Comparison of ENCODE assay signal across 8 cellular contexts in genomic region chr10:33330543-33331019, GRCh38. TPM values are rescaled to one million over a fixed set of nuclear protein-coding genes. Genes with fewer than 3 reads are reported as not detected.
DNase-seq lines count a peak whose midpoint lies in the region; ATAC-seq and TF ChIP-seq lines count a peak whose summit lies in the region.

No MANE protein-coding gene starts in this region.

- no peaks in the 10 kb centered on the region for H3K36me3 Mint-ChIP-seq in activated T-cell treated with anti-CD3 and anti-CD28 coated beads, Interleukin-2, amount 50 U/mL, for 24 hours (ENCODE audit: low read depth)
- H3K36me3 Mint-ChIP-seq in natural killer cell, result no peaks in the 10 kb centered on the region
- H3K36me3 Mint-ChIP-seq in stimulated activated effector memory CD8-positive, alpha-beta T cell treated with anti-CD3 and anti-CD28 coated beads, Interleukin-12 subunit alpha, Interleukin-12 subunit beta, amount 100 ng/mL, for 72 hours, result no peaks in the 10 kb centered on the region

- intact Hi-C loops in esophagus squamous epithelium (cut with DNase I) (loop anchor here (10.0 kb wide), 1 partner anchor 1304 kb away; no protein-coding TSS in a partner anchor), natural killer cell (cut with micrococcal nuclease) (loop anchor here (1.0 to 10.0 kb wide), 2 partner anchors 136 to 1307 kb away; no protein-coding TSS in a partner anchor)

- no peak overlapping the region for H3K4me3 Mint-ChIP-seq in activated T-cell treated with anti-CD3 and anti-CD28 coated beads, Interleukin-2, amount 50 U/mL, for 24 hours
- H3K4me3 Mint-ChIP-seq in natural killer cell, result no peak overlapping the region
- H3K4me3 Mint-ChIP-seq in stimulated activated effector memory CD8-positive, alpha-beta T cell treated with anti-CD3 and anti-CD28 coated beads, Interleukin-12 subunit alpha, Interleukin-12 subunit beta, amount 100 ng/mL, for 72 hours, result no peak overlapping the region

- TF ChIP-seq CTCF in esophagus squamous epithelium (IDR thresholded peaks at IDR 0.05) (peak; percentile 69 to 91 (median 86)), natural killer cell (IDR thresholded peaks at IDR 0.05) (peak; percentile 93)

- H3K36me3 ChIP-seq in esophagus squamous epithelium, result peaks cover 0 to 14% (median 0%) of the 10 kb centered on the region in 3 donors

- peaks cover 0 to 8% (median 0%) of the 10 kb centered on the region in 4 donors for H3K27me3 ChIP-seq in esophagus squamous epithelium

- peak overlapping the region in 3 of 4 donors; percentile 72 to 87 (median 75) for H3K4me3 ChIP-seq in esophagus squamous epithelium

- peaks cover 70% of the 10 kb centered on the region for H3K27me3 Mint-ChIP-seq in activated T-cell treated with anti-CD3 and anti-CD28 coated beads, Interleukin-2, amount 50 U/mL, for 24 hours
- H3K27me3 Mint-ChIP-seq in natural killer cell (ENCODE audit: low read depth in 2 of 2), result peaks cover 47 to 76% of the 10 kb centered on the region in 2 donors

- peaks cover 23% of the 10 kb centered on the region for H3K4me1 Mint-ChIP-seq in activated T-cell treated with anti-CD3 and anti-CD28 coated beads, Interleukin-2, amount 50 U/mL, for 24 hours (ENCODE audit: low read depth)
- H3K4me1 Mint-ChIP-seq in natural killer cell, result peaks cover 9 to 19% of the 10 kb centered on the region in 2 donors
- peaks cover 9% of the 10 kb centered on the region for H3K4me1 Mint-ChIP-seq in stimulated activated effector memory CD8-positive, alpha-beta T cell treated with anti-CD3 and anti-CD28 coated beads, Interleukin-12 subunit alpha, Interleukin-12 subunit beta, amount 100 ng/mL, for 72 hours

- no peak overlapping the region for H3K27ac Mint-ChIP-seq in activated T-cell treated with anti-CD3 and anti-CD28 coated beads, Interleukin-2, amount 50 U/mL, for 24 hours
- no peak overlapping the region for H3K27ac Mint-ChIP-seq in natural killer cell
- H3K27ac Mint-ChIP-seq in stimulated activated effector memory CD8-positive, alpha-beta T cell treated with anti-CD3 and anti-CD28 coated beads, Interleukin-12 subunit alpha, Interleukin-12 subunit beta, amount 100 ng/mL, for 72 hours, result no peak overlapping the region

- peak overlapping the region in 3 of 4 donors; percentile 36 to 92 (median 92) for H3K27ac ChIP-seq in esophagus squamous epithelium

- H3K9me3 Mint-ChIP-seq in activated T-cell treated with anti-CD3 and anti-CD28 coated beads, Interleukin-2, amount 50 U/mL, for 24 hours, result no peaks in the 10 kb centered on the region
- no peaks in the 10 kb centered on the region for H3K9me3 Mint-ChIP-seq in natural killer cell
- no peaks in the 10 kb centered on the region for H3K9me3 Mint-ChIP-seq in stimulated activated effector memory CD8-positive, alpha-beta T cell treated with anti-CD3 and anti-CD28 coated beads, Interleukin-12 subunit alpha, Interleukin-12 subunit beta, amount 100 ng/mL, for 72 hours

- no peaks in the 10 kb centered on the region for H3K9me3 ChIP-seq in esophagus squamous epithelium

- H3K4me1 ChIP-seq in esophagus squamous epithelium, result peaks cover 0 to 73% (median 8%) of the 10 kb centered on the region in 3 donors

- 6 to 7% methylated on average over 9 to 11 of the region's 11 CpGs for WGBS in esophagus squamous epithelium, 2 donors

- DNase-seq in NCI-H2081 (lab: John Stamatoyannopoulos, UW) (peak; percentile 68 to 70), NCI-H2081 treated with DMSO at 0.1 percent for 48 hours (lab: John Stamatoyannopoulos, UW) (no peak), HUDEP-2 (lab: John Stamatoyannopoulos, UW; ENCODE audit: unreplicated experiment in 76 of 76) (peak in 55 of 76 experiments; percentile 1 to 66 (median 28)), OCI-M2 (lab: John Stamatoyannopoulos, UW; ENCODE audit: unreplicated experiment) (peak; percentile 3), esophagus squamous epithelium (lab: John Stamatoyannopoulos, UW) (no peak), natural killer cell (peak; percentile 63)
- DNase-seq in activated T-cell treated with anti-CD3 and anti-CD28 coated beads, Interleukin-2, amount 50 U/mL, for 24 hours, result peak; percentile 84
- DNase-seq in stimulated activated effector memory CD8-positive, alpha-beta T cell treated with anti-CD3 and anti-CD28 coated beads, Interleukin-12 subunit alpha, Interleukin-12 subunit beta, amount 100 ng/mL, for 72 hours (ENCODE audit: low spot score in 2 of 2), result peak; percentile 64 to 83

- TF ChIP-seq POLR2A in esophagus squamous epithelium (IDR thresholded peaks at IDR 0.05), result no peak

- ATAC-seq in natural killer cell, result peak; percentile 76 to 79 (median 78)
- ATAC-seq in stimulated activated effector memory CD8-positive, alpha-beta T cell treated with anti-CD3 and anti-CD28 coated beads, Interleukin-12 subunit alpha, Interleukin-12 subunit beta, amount 100 ng/mL, for 72 hours, result peak; percentile 59

RNA-seq across cellular contexts. Expression of gene NRP1, which starts 3.9 kb away (rescaled TPM):
- 10 to 100 TPM in 2 of 4 donors, 1 to 10 TPM in 2; 3.1 to 27.7 (median 12.0) TPM for total RNA-seq in esophagus squamous epithelium
- 1 to 10 TPM in 1 of 3 donors, under 1 TPM in 1, not detected in 1; 0.16 to 1.5 TPM for total RNA-seq in natural killer cell

Comparison
In these comparisons a context has a peak if more than half of its experiments do, and no peak if none do; other contexts are left out.
1. DNase-seq: peak in NCI-H2081 (2 of 2), HUDEP-2 (55 of 76), OCI-M2 (single experiment), activated T-cell treated with anti-CD3 and anti-CD28 coated beads, Interleukin-2, amount 50 U/mL, for 24 hours (single experiment), natural killer cell (single experiment) and stimulated activated effector memory CD8-positive, alpha-beta T cell treated with anti-CD3 and anti-CD28 coated beads, Interleukin-12 subunit alpha, Interleukin-12 subunit beta, amount 100 ng/mL, for 72 hours (2 of 2); none in NCI-H2081 treated with DMSO at 0.1 percent for 48 hours (single experiment) and esophagus squamous epithelium (single experiment).